Comparison of ENCODE assay signal across 1 cellular context in genomic region chr1:99836171-99837122, GRCh38.
A peak's percentile ranks its signal among the peaks of the same experiment; 100 is the strongest.
TF ChIP-seq lines count a peak whose summit lies in the region.

No MANE protein-coding gene starts in this region.

TF ChIP-seq in K562, 482 proteins besides CTCF, POLR2A, EP300 and RAD21 (continued from another document):
- peak; percentile 60 for TF ChIP-seq TCF3 (CRISPR knock-in tag; IDR thresholded peaks at IDR 0.05)
TF ChIP-seq in K562: peak in this region for 14; not testable (repeated sequence) for 468.
